Comparison of ENCODE assay signal across 1 cellular context in genomic region chr7:113118074-113118959, GRCh38.
TF ChIP-seq lines count a peak whose summit lies in the region.

Gene SMIM30, minus strand, starts transcription at chr7:113118554. Its CDS starts 976 bp downstream, at chr7:113117578.

TF ChIP-seq in GM12878, 131 proteins besides CTCF, POLR2A, EP300 and RAD21 (continued from another document):
- TF ChIP-seq NFXL1 (IDR thresholded peaks at IDR 0.05; ENCODE audit: borderline replicate concordance) (no peak), MAX (IDR thresholded peaks at IDR 0.05; ENCODE audit: low read depth, low read length) (0 out of 2 replicates have a peak, but pooled peaks have one; percentile 17), NBN (IDR thresholded peaks at IDR 0.05) (peak; percentile 45; the same call in 1 of the 2 replicates), HDAC2 (IDR thresholded peaks at IDR 0.05) (no peak), PAX5 (IDR thresholded peaks at IDR 0.05; ENCODE audit: borderline replicate concordance, low read depth, low read length) (peak; percentile 99), BCL3 (IDR thresholded peaks at IDR 0.05; ENCODE audit: borderline replicate concordance, insufficient read depth, low read depth, low read length, poor library complexity, severe bottlenecking) (no peak), RBBP5 (conservative IDR thresholded peaks at IDR 0.05) (no peak), YBX1 (IDR thresholded peaks at IDR 0.05) (no peak), SMC3 (IDR thresholded peaks at IDR 0.05; ENCODE audit: borderline replicate concordance, low read length) (no peak), IKZF2 (IDR thresholded peaks at IDR 0.05) (no peak; a peak in 2 of 4 replicates)
